8 cellular contexts compared by ENCODE assay signal in genomic region chr21:42496120-42496838, GRCh38. TPM values are rescaled to one million over a fixed set of nuclear protein-coding genes. Genes with fewer than 3 reads are reported as not detected.
DNase-seq lines count a peak whose midpoint lies in the region; ATAC-seq and TF ChIP-seq lines count a peak whose summit lies in the region.

RSPH1 (minus strand) TSS chr21:42496224; CDS start chr21:42496186, 38 bp downstream.

- peak within 1 kb of the TSS; percentile 53 for H3K4me3 ChIP-seq in lung

- peak; percentile 100 for DNase-seq in COLO668 (lab: John Stamatoyannopoulos, UW; ENCODE audit: unreplicated experiment)
- DNase-seq in GM20000 (ENCODE audit: low spot score): peak; percentile 96
- peak; percentile 87 for DNase-seq in HS-5 (ENCODE audit: low read depth)
- peak; percentile 95 for DNase-seq in NK-92 (lab: John Stamatoyannopoulos, UW; ENCODE audit: unreplicated experiment)
- DNase-seq in activated CD8-positive, alpha-beta memory T cell treated with anti-CD3 and anti-CD28 coated beads for 24 hours: peak; percentile 99
- DNase-seq in effector CD8-positive, alpha-beta T cell (lab: John Stamatoyannopoulos, UW): peak; percentile 99
- DNase-seq in lung (ENCODE audit: low spot score): peak; percentile 100
- DNase-seq in stimulated activated CD4-positive, alpha-beta T cell treated with anti-CD3 and anti-CD28 coated beads, TNF-alpha, amount 100 ng/mL, for 24 hours (ENCODE audit: low read depth in 3 of 3): peak; percentile 99 to 100 (median 99)

- H3K9me3 ChIP-seq in lung (ENCODE audit: control insufficient read depth in 2 of 2, insufficient read depth in 1 of 2, low read length in 1 of 2): no peaks in the 10 kb centered on the region

- H3K36me3 ChIP-seq in lung (ENCODE audit: control insufficient read depth in 2 of 2, insufficient read depth in 2 of 2, low read length in 2 of 2): no peaks in the 10 kb centered on the region

- ATAC-seq in lung (ENCODE audit: insufficient read depth, low FRiP score): peak; percentile 98

- H3K27me3 ChIP-seq in lung (ENCODE audit: control insufficient read depth, insufficient read depth): no peaks in the 10 kb centered on the region

- H3K4me1 ChIP-seq in lung (ENCODE audit: control insufficient read depth in 2 of 2, insufficient read depth in 2 of 2, low read length in 2 of 2): peaks cover 0 to 6% of the 10 kb centered on the region in 2 donors

- TF ChIP-seq CTCF in GM20000 (IDR thresholded peaks at IDR 0.05; ENCODE audit: extremely low read depth, missing control alignments) (no peak), lung (IDR thresholded peaks at IDR 0.05; ENCODE audit: control extremely low read depth, extremely low read depth) (no peak)

- peak within 1 kb of the TSS; percentile 26 to 86 for H3K27ac ChIP-seq in lung (ENCODE audit: low read depth in 1 of 2, low read length in 1 of 2)

- WGBS in lung, 2 donors: 0 to 1% methylated on average over 51 to 58 of the region's 58 CpGs

RNA-seq across cellular contexts. Expression of gene RSPH1, which starts in this region (rescaled TPM):
- total RNA-seq in lung: 10 to 100 TPM; 30.1 to 46.9 TPM
- polyA plus RNA-seq in lung: 10 to 100 TPM; 17.6 to 25.4 TPM

Comparison
In these comparisons a context has a peak if more than half of its experiments do, and no peak if none do; other contexts are left out.
1. Peak in every context shown above with its lines: DNase-seq, ATAC-seq, H3K4me3 ChIP-seq and H3K27ac ChIP-seq.